4 cellular contexts compared by ENCODE assay signal in genomic region chr3:48210534-48210933, GRCh38. TPM values are rescaled to one million over a fixed set of nuclear protein-coding genes. Genes with fewer than 3 reads are reported as not detected.
"Had no signal": no experiment of that assay in that cellular context is flagged by ENCODE, and none has a peak within 500 bp of the region (broad histone marks: within the 10 kb centered on the region; RNA-seq: fewer than 3 reads in every experiment).

No MANE protein-coding gene starts in this region.

RNA-seq across cellular contexts. Expression of gene CAMP, which starts 12.8 kb away (rescaled TPM):
- total RNA-seq: HepG2, HT-29, HT1080, IMR-90 had no signal
